In genomic region chr20:47165376-47165865, GRCh38 we compare ENCODE assay signal across 1 cellular context.
A peak's percentile ranks its signal among the peaks of the same experiment; 100 is the strongest.
TF ChIP-seq lines count a peak whose summit lies in the region.

No MANE protein-coding gene starts in this region.

TF ChIP-seq in HepG2, 621 proteins besides CTCF, POLR2A, EP300 and RAD21 (continued from another document and continues in another):
- peak; percentile 62; the same call in 1 of the 2 replicates for TF ChIP-seq ZNF232 (CRISPR knock-in tag; IDR thresholded peaks at IDR 0.05; ENCODE audit: borderline replicate concordance)
- no peak for TF ChIP-seq PLSCR1 (CRISPR knock-in tag; IDR thresholded peaks at IDR 0.05; ENCODE audit: borderline replicate concordance)
- no peak for TF ChIP-seq E2F1 (CRISPR knock-in tag; IDR thresholded peaks at IDR 0.05)
- no peak for TF ChIP-seq ATF4 (CRISPR knock-in tag; IDR thresholded peaks at IDR 0.05)
- peak; percentile 85 for TF ChIP-seq PITX1 (CRISPR knock-in tag; IDR thresholded peaks at IDR 0.05)
- TF ChIP-seq PAF1 (CRISPR knock-in tag; IDR thresholded peaks at IDR 0.05), result no peak
- no peak for TF ChIP-seq ZNF674 (CRISPR knock-in tag; IDR thresholded peaks at IDR 0.05; ENCODE audit: low read depth)
- no peak for TF ChIP-seq POLR2AphosphoS2 (IDR thresholded peaks at IDR 0.05; ENCODE audit: low read depth, low read length)
- peak; percentile 60; the same call in 1 of the 2 replicates for TF ChIP-seq DPF2 (CRISPR knock-in tag; IDR thresholded peaks at IDR 0.05; ENCODE audit: borderline replicate concordance, low read depth)
- no peak for TF ChIP-seq NFKBIZ (CRISPR knock-in tag; IDR thresholded peaks at IDR 0.05)
- TF ChIP-seq ZNF777 (CRISPR knock-in tag; IDR thresholded peaks at IDR 0.05), result no peak
- no peak for TF ChIP-seq ZFP1 (CRISPR knock-in tag; IDR thresholded peaks at IDR 0.05)
- TF ChIP-seq SIN3B (IDR thresholded peaks at IDR 0.05; ENCODE audit: low read length), result no peak
- TF ChIP-seq KAT7 (CRISPR knock-in tag; IDR thresholded peaks at IDR 0.05; ENCODE audit: borderline replicate concordance), result no peak
- no peak for TF ChIP-seq RAD51 (IDR thresholded peaks at IDR 0.05; ENCODE audit: borderline replicate concordance)
- no peak for TF ChIP-seq ZNF605 (CRISPR knock-in tag; IDR thresholded peaks at IDR 0.05)
- TF ChIP-seq HIVEP1 (CRISPR knock-in tag; IDR thresholded peaks at IDR 0.05), result 0 out of 2 replicates have a peak, but pooled peaks have one; percentile 21
- TF ChIP-seq HNRNPL (IDR thresholded peaks at IDR 0.05; ENCODE audit: low read depth, low read length), result no peak
- no peak for TF ChIP-seq IKZF5 (CRISPR knock-in tag; IDR thresholded peaks at IDR 0.05)
- no peak for TF ChIP-seq KMT2A (CRISPR knock-in tag; IDR thresholded peaks at IDR 0.05)
- TF ChIP-seq NFIB (CRISPR knock-in tag; IDR thresholded peaks at IDR 0.05; ENCODE audit: borderline replicate concordance), result no peak
- no peak for TF ChIP-seq FOSL2 (CRISPR knock-in tag; IDR thresholded peaks at IDR 0.05)
- no peak for TF ChIP-seq ZGPAT (CRISPR knock-in tag; IDR thresholded peaks at IDR 0.05)
- no peak for TF ChIP-seq AKAP8 (CRISPR knock-in tag; IDR thresholded peaks at IDR 0.05)
- no peak for TF ChIP-seq NBN (conservative IDR thresholded peaks at IDR 0.05)
- no peak for TF ChIP-seq AKNA (CRISPR knock-in tag; IDR thresholded peaks at IDR 0.05; ENCODE audit: borderline replicate concordance)
- no peak for TF ChIP-seq TP53 (CRISPR knock-in tag; conservative IDR thresholded peaks at IDR 0.05)
- no peak for TF ChIP-seq DDIT3 (CRISPR knock-in tag; IDR thresholded peaks at IDR 0.05)
- no peak for TF ChIP-seq ATF6 (CRISPR knock-in tag; conservative IDR thresholded peaks at IDR 0.05)
- TF ChIP-seq ZNF768 (CRISPR knock-in tag; IDR thresholded peaks at IDR 0.05), result no peak
- no peak for TF ChIP-seq MXD1 (CRISPR knock-in tag; IDR thresholded peaks at IDR 0.05)
- TF ChIP-seq ZNF567 (CRISPR knock-in tag; IDR thresholded peaks at IDR 0.05; ENCODE audit: borderline replicate concordance), result no peak
- no peak for TF ChIP-seq PRDM15 (CRISPR knock-in tag; IDR thresholded peaks at IDR 0.05)
- TF ChIP-seq ZSCAN5A (CRISPR knock-in tag; IDR thresholded peaks at IDR 0.05; ENCODE audit: borderline replicate concordance), result no peak
- TF ChIP-seq NR1H2 (CRISPR knock-in tag; IDR thresholded peaks at IDR 0.05; ENCODE audit: borderline replicate concordance, low read depth), result no peak
- TF ChIP-seq HMG20A (CRISPR knock-in tag; IDR thresholded peaks at IDR 0.05; ENCODE audit: borderline replicate concordance), result peak; percentile 33; the same call in 1 of the 2 replicates
- TF ChIP-seq GTF3A (CRISPR knock-in tag; conservative IDR thresholded peaks at IDR 0.05), result no peak
- TF ChIP-seq FOXA3 (CRISPR knock-in tag; IDR thresholded peaks at IDR 0.05), result no peak
- peak; percentile 56; the same call in 1 of the 2 replicates for TF ChIP-seq YEATS4 (CRISPR knock-in tag; IDR thresholded peaks at IDR 0.05; ENCODE audit: borderline replicate concordance)
- no peak for TF ChIP-seq ZC3H4 (CRISPR knock-in tag; IDR thresholded peaks at IDR 0.05; ENCODE audit: borderline replicate concordance)
- TF ChIP-seq JUND (CRISPR knock-in tag; IDR thresholded peaks at IDR 0.05), result no peak
- TF ChIP-seq ZNF75D (CRISPR knock-in tag; IDR thresholded peaks at IDR 0.05; ENCODE audit: borderline replicate concordance), result no peak
- no peak for TF ChIP-seq IRF9 (CRISPR knock-in tag; IDR thresholded peaks at IDR 0.05; ENCODE audit: borderline replicate concordance)
